Comparison of ENCODE assay signal across 23 cellular contexts in the genomic region with DNA sequence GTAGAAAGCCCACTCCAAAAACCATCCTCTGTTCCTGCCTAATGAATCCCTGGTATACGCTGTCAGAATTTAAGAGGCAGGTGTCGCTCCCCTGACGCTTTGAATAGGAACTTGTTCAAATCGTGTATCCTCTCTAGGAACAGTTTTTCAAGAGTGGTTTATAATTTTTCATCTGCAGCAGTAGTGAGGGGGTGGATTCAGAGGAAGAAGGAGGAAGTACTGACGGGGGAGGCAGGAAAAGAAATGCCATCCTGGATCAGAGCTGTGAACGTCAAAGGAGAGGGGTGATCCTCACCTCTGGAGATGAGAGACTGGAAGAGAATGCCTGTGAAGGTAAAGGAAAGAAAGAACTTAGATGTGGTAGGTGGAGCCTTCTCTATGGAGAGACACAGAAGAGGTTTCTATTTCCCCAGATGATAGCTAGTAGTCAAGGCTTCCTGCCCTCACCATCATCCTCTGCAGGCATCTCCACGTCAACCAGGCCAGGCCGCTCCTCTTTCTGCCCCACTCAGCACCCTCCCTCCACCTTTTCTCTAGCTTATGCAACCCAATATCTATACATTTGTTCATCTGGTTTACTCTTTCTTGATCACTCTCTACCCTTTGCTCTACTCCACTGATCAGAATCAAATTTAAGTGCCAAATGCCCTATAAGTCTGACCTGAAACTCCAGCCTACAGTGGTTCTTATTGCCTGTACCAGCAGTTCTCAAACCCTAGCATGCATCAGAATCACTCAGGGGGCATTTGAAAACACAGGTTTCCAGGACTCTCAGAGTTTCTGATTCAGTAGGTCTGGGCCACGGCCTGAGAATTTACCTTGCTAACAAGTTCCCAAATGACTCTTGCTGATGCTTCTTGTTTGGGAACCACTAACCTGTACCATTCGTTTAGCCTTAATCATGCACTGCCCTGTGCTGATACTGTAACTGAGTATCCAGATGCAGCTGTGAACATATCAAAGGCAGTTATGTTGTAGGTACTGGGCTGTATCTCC. TPM values are rescaled to one million over a fixed set of nuclear protein-coding genes. Genes with fewer than 3 reads are reported as not detected.
DNase-seq lines count a peak whose midpoint lies in the region; ATAC-seq and TF ChIP-seq lines count a peak whose summit lies in the region.
"Had no signal": no experiment of that assay in that cellular context is flagged by ENCODE, and none has a peak within 500 bp of the region (broad histone marks: within the 10 kb centered on the region; RNA-seq: fewer than 3 reads in every experiment).

No MANE protein-coding gene starts in this region.

- H3K4me3 Mint-ChIP-seq in activated T-cell treated with anti-CD3 and anti-CD28 coated beads, Interleukin-2, amount 50 U/mL, for 72 hours: no peak overlapping the region
- no peak overlapping the region for H3K4me3 Mint-ChIP-seq in activated T-cell treated with anti-CD3 and anti-CD28 coated beads, Interleukin-2, amount 50 U/mL, for 24 hours
- no peak overlapping the region for H3K4me3 Mint-ChIP-seq in CD8-positive, alpha-beta T cell
- H3K4me3 Mint-ChIP-seq in activated CD8-positive, alpha-beta T cell treated with anti-CD3 and anti-CD28 coated beads for 36 hours: no peak overlapping the region
- no peak overlapping the region for H3K4me3 Mint-ChIP-seq in stimulated activated effector memory CD8-positive, alpha-beta T cell treated with anti-CD3 and anti-CD28 coated beads, Interleukin-12 subunit alpha, Interleukin-12 subunit beta, amount 100 ng/mL, for 72 hours
- no peak overlapping the region for H3K4me3 Mint-ChIP-seq in osteocyte (ENCODE audit: unreplicated experiment)
- H3K4me3 Mint-ChIP-seq: activated B cell treated with CpG ODN at 0.5 μM for 24 hours, type B pancreatic cell had no signal

- DNase-seq in activated T-cell treated with anti-CD3 and anti-CD28 coated beads, Interleukin-2, amount 50 U/mL, for 72 hours: peak in 1 of 2 donors; percentile 8
- DNase-seq in activated T-cell treated with anti-CD3 and anti-CD28 coated beads, Interleukin-2, amount 50 U/mL, for 24 hours: no peak
- peak in 1 of 7 experiments; percentile 21 for DNase-seq in CD8-positive, alpha-beta T cell
- DNase-seq in activated CD8-positive, alpha-beta T cell treated with anti-CD3 and anti-CD28 coated beads for 36 hours: peak; percentile 31
- DNase-seq in stimulated activated effector memory CD8-positive, alpha-beta T cell treated with anti-CD3 and anti-CD28 coated beads, Interleukin-12 subunit alpha, Interleukin-12 subunit beta, amount 100 ng/mL, for 72 hours (ENCODE audit: low spot score in 2 of 2): no peak
- DNase-seq in osteocyte (ENCODE audit: extremely low spot score, unreplicated experiment): no peak
- DNase-seq in tibial nerve (ENCODE audit: low spot score in 2 of 2): no peak
- DNase-seq: activated B cell treated with CpG ODN at 0.5 μM for 24 hours, adrenal gland, body of pancreas, dorsolateral prefrontal cortex, HCEC 1CT, mesenchymal stem cell, NCI-H1105, NCI-H2029, NCI-H226, NCI-H69, psoas muscle, SJCRH30 had no signal

- peaks cover 4% of the 10 kb centered on the region for H3K4me1 Mint-ChIP-seq in activated T-cell treated with anti-CD3 and anti-CD28 coated beads, Interleukin-2, amount 50 U/mL, for 72 hours (ENCODE audit: low read depth)
- no peaks in the 10 kb centered on the region for H3K4me1 Mint-ChIP-seq in activated T-cell treated with anti-CD3 and anti-CD28 coated beads, Interleukin-2, amount 50 U/mL, for 24 hours (ENCODE audit: low read depth)
- peaks cover 2% of the 10 kb centered on the region for H3K4me1 Mint-ChIP-seq in CD8-positive, alpha-beta T cell (ENCODE audit: low read depth)
- no peaks in the 10 kb centered on the region for H3K4me1 Mint-ChIP-seq in activated CD8-positive, alpha-beta T cell treated with anti-CD3 and anti-CD28 coated beads for 36 hours (ENCODE audit: low read depth)
- H3K4me1 Mint-ChIP-seq in stimulated activated effector memory CD8-positive, alpha-beta T cell treated with anti-CD3 and anti-CD28 coated beads, Interleukin-12 subunit alpha, Interleukin-12 subunit beta, amount 100 ng/mL, for 72 hours: no peaks in the 10 kb centered on the region
- no peaks in the 10 kb centered on the region for H3K4me1 Mint-ChIP-seq in osteocyte (ENCODE audit: unreplicated experiment)
- H3K4me1 Mint-ChIP-seq: activated B cell treated with CpG ODN at 0.5 μM for 24 hours had no signal

- no peak for TF ChIP-seq CTCF in CD8-positive, alpha-beta T cell (IDR thresholded peaks at IDR 0.05)
- TF ChIP-seq CTCF in activated CD8-positive, alpha-beta T cell treated with anti-CD3 and anti-CD28 coated beads for 36 hours (IDR thresholded peaks at IDR 0.05): no peak
- TF ChIP-seq CTCF in osteocyte (IDR thresholded peaks at IDR 0.05): no peak
- TF ChIP-seq CTCF in tibial nerve (IDR thresholded peaks at IDR 0.05): no peak

- H3K36me3 ChIP-seq in CD8-positive, alpha-beta T cell (ENCODE audit: insufficient read depth, low read length): no peaks in the 10 kb centered on the region
- H3K36me3 ChIP-seq in tibial nerve: no peaks in the 10 kb centered on the region
- H3K36me3 ChIP-seq: adrenal gland, gastroesophageal sphincter, neutrophil, SJCRH30 had no signal

- H3K27me3 ChIP-seq in CD8-positive, alpha-beta T cell (ENCODE audit: insufficient read depth, low read length): no peaks in the 10 kb centered on the region
- no peaks in the 10 kb centered on the region for H3K27me3 ChIP-seq in tibial nerve
- H3K27me3 ChIP-seq: adrenal gland, body of pancreas, gastroesophageal sphincter, SJCRH30 had no signal

- H3K4me3 ChIP-seq in CD8-positive, alpha-beta T cell (ENCODE audit: low read depth, low read length): no peak overlapping the region
- H3K4me3 ChIP-seq in tibial nerve: no peak overlapping the region
- H3K4me3 ChIP-seq: adrenal gland, body of pancreas, gastroesophageal sphincter, psoas muscle, SJCRH30 had no signal

- TF ChIP-seq EP300 in tibial nerve (IDR thresholded peaks at IDR 0.05): no peak

- no peak for TF ChIP-seq POLR2A in tibial nerve (IDR thresholded peaks at IDR 0.05)

- no peaks in the 10 kb centered on the region for H3K36me3 Mint-ChIP-seq in activated T-cell treated with anti-CD3 and anti-CD28 coated beads, Interleukin-2, amount 50 U/mL, for 72 hours (ENCODE audit: insufficient read depth in 2 of 2)
- no peaks in the 10 kb centered on the region for H3K36me3 Mint-ChIP-seq in activated T-cell treated with anti-CD3 and anti-CD28 coated beads, Interleukin-2, amount 50 U/mL, for 24 hours (ENCODE audit: low read depth)
- no peaks in the 10 kb centered on the region for H3K36me3 Mint-ChIP-seq in CD8-positive, alpha-beta T cell
- H3K36me3 Mint-ChIP-seq in activated CD8-positive, alpha-beta T cell treated with anti-CD3 and anti-CD28 coated beads for 36 hours (ENCODE audit: low read depth): no peaks in the 10 kb centered on the region
- no peaks in the 10 kb centered on the region for H3K36me3 Mint-ChIP-seq in stimulated activated effector memory CD8-positive, alpha-beta T cell treated with anti-CD3 and anti-CD28 coated beads, Interleukin-12 subunit alpha, Interleukin-12 subunit beta, amount 100 ng/mL, for 72 hours
- H3K36me3 Mint-ChIP-seq in osteocyte (ENCODE audit: unreplicated experiment): no peaks in the 10 kb centered on the region
- H3K36me3 Mint-ChIP-seq: type B pancreatic cell had no signal

- H3K9me3 ChIP-seq in CD8-positive, alpha-beta T cell (ENCODE audit: low read length): no peaks in the 10 kb centered on the region
- H3K9me3 ChIP-seq in tibial nerve: no peaks in the 10 kb centered on the region
- H3K9me3 ChIP-seq: adrenal gland, body of pancreas, gastroesophageal sphincter, neutrophil, psoas muscle, SJCRH30 had no signal

- CTCF ChIA-PET in CD8-positive, alpha-beta T cell (lab: Charles Lee): interaction anchor here (1.1 to 2.5 kb wide), 7 partner anchors 10 to 364 kb away, joined by 3 to 11 read pairs (median 5); no protein-coding TSS in a partner anchor
- CTCF ChIA-PET in activated CD8-positive, alpha-beta T cell treated with anti-CD3 and anti-CD28 coated beads for 36 hours (lab: Charles Lee): interaction anchor here (1.1 to 2.4 kb wide), 7 partner anchors 8 to 98 kb away, joined by 3 to 8 read pairs (median 5); no protein-coding TSS in a partner anchor

- H3K27ac Mint-ChIP-seq in activated T-cell treated with anti-CD3 and anti-CD28 coated beads, Interleukin-2, amount 50 U/mL, for 72 hours: no peak overlapping the region
- H3K27ac Mint-ChIP-seq in activated T-cell treated with anti-CD3 and anti-CD28 coated beads, Interleukin-2, amount 50 U/mL, for 24 hours: no peak overlapping the region
- H3K27ac Mint-ChIP-seq in CD8-positive, alpha-beta T cell: no peak overlapping the region
- H3K27ac Mint-ChIP-seq in activated CD8-positive, alpha-beta T cell treated with anti-CD3 and anti-CD28 coated beads for 36 hours: no peak overlapping the region
- no peak overlapping the region for H3K27ac Mint-ChIP-seq in stimulated activated effector memory CD8-positive, alpha-beta T cell treated with anti-CD3 and anti-CD28 coated beads, Interleukin-12 subunit alpha, Interleukin-12 subunit beta, amount 100 ng/mL, for 72 hours
- no peak overlapping the region for H3K27ac Mint-ChIP-seq in osteocyte (ENCODE audit: unreplicated experiment)
- H3K27ac Mint-ChIP-seq: activated B cell treated with CpG ODN at 0.5 μM for 24 hours, type B pancreatic cell had no signal

- 64% methylated on average over 10 of the region's 10 CpGs for WGBS in tibial nerve, 2 donors

- POLR2A ChIA-PET in CD8-positive, alpha-beta T cell (lab: Charles Lee): interaction anchor here (1.6 to 2.0 kb wide), 2 partner anchors 12 to 17 kb away, joined by 5 to 7 read pairs; a partner anchor contains a TSS
- POLR2A ChIA-PET in activated CD8-positive, alpha-beta T cell treated with anti-CD3 and anti-CD28 coated beads for 36 hours (lab: Charles Lee): interaction anchor here (1.4 to 3.1 kb wide), 2 partner anchors 9 to 11 kb away, joined by 3 to 20 read pairs; no protein-coding TSS in a partner anchor

- no peaks in the 10 kb centered on the region for H3K27me3 Mint-ChIP-seq in activated T-cell treated with anti-CD3 and anti-CD28 coated beads, Interleukin-2, amount 50 U/mL, for 72 hours (ENCODE audit: low read depth)
- no peaks in the 10 kb centered on the region for H3K27me3 Mint-ChIP-seq in activated T-cell treated with anti-CD3 and anti-CD28 coated beads, Interleukin-2, amount 50 U/mL, for 24 hours
- no peaks in the 10 kb centered on the region for H3K27me3 Mint-ChIP-seq in CD8-positive, alpha-beta T cell (ENCODE audit: low read depth)
- no peaks in the 10 kb centered on the region for H3K27me3 Mint-ChIP-seq in activated CD8-positive, alpha-beta T cell treated with anti-CD3 and anti-CD28 coated beads for 36 hours
- peaks cover 21% of the 10 kb centered on the region for H3K27me3 Mint-ChIP-seq in osteocyte (ENCODE audit: unreplicated experiment)

- intact Hi-C loops in CD8-positive, alpha-beta T cell (cut with DNase I, micrococcal nuclease): no loop called here
- intact Hi-C loops in activated CD8-positive, alpha-beta T cell treated with anti-CD3 and anti-CD28 coated beads for 36 hours (cut with micrococcal nuclease): no loop called here

- peak; percentile 76 to 78 for ATAC-seq in activated T-cell treated with anti-CD3 and anti-CD28 coated beads, Interleukin-2, amount 50 U/mL, for 72 hours (replicated peaks in 1 of 2)
- peak; percentile 81 for ATAC-seq in CD8-positive, alpha-beta T cell
- peak; percentile 83 for ATAC-seq in activated CD8-positive, alpha-beta T cell treated with anti-CD3 and anti-CD28 coated beads for 36 hours
- peak; percentile 32 for ATAC-seq in stimulated activated effector memory CD8-positive, alpha-beta T cell treated with anti-CD3 and anti-CD28 coated beads, Interleukin-12 subunit alpha, Interleukin-12 subunit beta, amount 100 ng/mL, for 72 hours
- ATAC-seq: body of pancreas, gastroesophageal sphincter, psoas muscle had no signal

- H3K4me1 ChIP-seq in CD8-positive, alpha-beta T cell (ENCODE audit: insufficient read depth, low read length): peaks cover 11% of the 10 kb centered on the region
- no peaks in the 10 kb centered on the region for H3K4me1 ChIP-seq in tibial nerve
- H3K4me1 ChIP-seq: adrenal gland, body of pancreas, gastroesophageal sphincter, SJCRH30 had no signal

- H3K9me3 Mint-ChIP-seq in activated T-cell treated with anti-CD3 and anti-CD28 coated beads, Interleukin-2, amount 50 U/mL, for 72 hours: no peaks in the 10 kb centered on the region
- H3K9me3 Mint-ChIP-seq in activated T-cell treated with anti-CD3 and anti-CD28 coated beads, Interleukin-2, amount 50 U/mL, for 24 hours: no peaks in the 10 kb centered on the region
- no peaks in the 10 kb centered on the region for H3K9me3 Mint-ChIP-seq in CD8-positive, alpha-beta T cell
- H3K9me3 Mint-ChIP-seq in activated CD8-positive, alpha-beta T cell treated with anti-CD3 and anti-CD28 coated beads for 36 hours: no peaks in the 10 kb centered on the region
- no peaks in the 10 kb centered on the region for H3K9me3 Mint-ChIP-seq in stimulated activated effector memory CD8-positive, alpha-beta T cell treated with anti-CD3 and anti-CD28 coated beads, Interleukin-12 subunit alpha, Interleukin-12 subunit beta, amount 100 ng/mL, for 72 hours
- no peaks in the 10 kb centered on the region for H3K9me3 Mint-ChIP-seq in osteocyte (ENCODE audit: unreplicated experiment)
- H3K9me3 Mint-ChIP-seq: activated B cell treated with CpG ODN at 0.5 μM for 24 hours, type B pancreatic cell had no signal

- H3K27ac ChIP-seq in CD8-positive, alpha-beta T cell (ENCODE audit: low read depth, low read length): no peak overlapping the region
- no peak overlapping the region for H3K27ac ChIP-seq in tibial nerve
- H3K27ac ChIP-seq: adrenal gland, body of pancreas, C4-2B, dorsolateral prefrontal cortex, gastroesophageal sphincter, neutrophil, psoas muscle, SJCRH30 had no signal

RNA-seq across cellular contexts. Expression of a gene that starts 13.1 kb away (rescaled TPM):
- 10 to 100 TPM; 21.5 to 22.2 TPM for total RNA-seq in activated T-cell treated with anti-CD3 and anti-CD28 coated beads, Interleukin-2, amount 50 U/mL, for 72 hours
- total RNA-seq in CD8-positive, alpha-beta T cell: 10 to 100 TPM in 1 of 2 experiments, 1 to 10 TPM in 1; 7.8 to 10.2 TPM
- 10 to 100 TPM; 30.9 to 34.3 TPM for total RNA-seq in activated CD8-positive, alpha-beta T cell treated with anti-CD3 and anti-CD28 coated beads for 36 hours
- 30.8 and 32.5 TPM in 2 replicates for total RNA-seq in osteocyte
- total RNA-seq in tibial nerve: 10 to 100 TPM in 3 of 4 donors, 1 to 10 TPM in 1; 9.6 to 16.5 (median 11.4) TPM

Comparison
In these comparisons a context has a peak if more than half of its experiments do, and no peak if none do; other contexts are left out.
1. ATAC-seq: peak in every context shown above with its lines; median percentile 83 in activated CD8-positive, alpha-beta T cell treated with anti-CD3 and anti-CD28 coated beads for 36 hours; 81 in CD8-positive, alpha-beta T cell; 77 in activated T-cell treated with anti-CD3 and anti-CD28 coated beads, Interleukin-2, amount 50 U/mL, for 72 hours; 32 in stimulated activated effector memory CD8-positive, alpha-beta T cell treated with anti-CD3 and anti-CD28 coated beads, Interleukin-12 subunit alpha, Interleukin-12 subunit beta, amount 100 ng/mL, for 72 hours.